1 cellular context compared by ENCODE assay signal in genomic region chr20:969868-970267, GRCh38.
TF ChIP-seq lines count a peak whose summit lies in the region.

No MANE protein-coding gene starts in this region.

TF ChIP-seq in IMR-90, 13 proteins besides CTCF, POLR2A, EP300 and RAD21 (continued from another document):
- TF ChIP-seq USF2 (IDR thresholded peaks at IDR 0.05; ENCODE audit: low read depth, low read length) (no peak), NFE2L2 (IDR thresholded peaks at IDR 0.05; ENCODE audit: low read depth, low read length) (no peak), RFX5 (IDR thresholded peaks at IDR 0.05; ENCODE audit: low read depth, low read length) (no peak), ELK1 (IDR thresholded peaks at IDR 0.05; ENCODE audit: borderline replicate concordance, low read depth, low read length) (no peak), BHLHE40 (IDR thresholded peaks at IDR 0.05; ENCODE audit: low read depth, low read length) (no peak), MAFK (IDR thresholded peaks at IDR 0.05; ENCODE audit: low read depth, low read length) (no peak), MAZ (IDR thresholded peaks at IDR 0.05; ENCODE audit: borderline replicate concordance, low read depth, low read length) (no peak), FOS (IDR thresholded peaks at IDR 0.05; ENCODE audit: low read depth, low read length) (no peak), MXI1 (IDR thresholded peaks at IDR 0.05; ENCODE audit: borderline replicate concordance, low read depth, low read length) (no peak)
